ENCODE assay signal across 9 cellular contexts in the genomic region with DNA sequence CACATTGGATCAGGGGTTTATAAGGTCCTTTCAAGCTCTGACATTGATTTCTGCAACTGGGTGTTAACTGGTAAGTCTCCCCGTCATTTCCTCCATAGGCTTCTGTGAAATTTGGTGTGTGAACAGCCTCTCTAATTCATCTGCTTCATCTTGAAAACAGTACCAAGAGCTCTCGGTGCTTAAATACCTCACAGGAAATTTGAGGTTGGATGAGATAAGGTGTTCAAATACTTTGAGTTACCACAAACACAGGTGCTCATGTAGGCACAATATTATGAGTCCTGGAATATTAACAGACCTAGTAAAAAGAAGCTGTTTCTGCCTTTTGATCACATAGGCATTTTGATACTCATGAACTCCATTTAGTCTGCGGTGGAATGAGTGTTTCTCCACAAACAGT.
DNase-seq lines count a peak whose midpoint lies in the region; ATAC-seq lines count a peak whose summit lies in the region.
"Had no signal": no experiment of that assay in that cellular context is flagged by ENCODE, and none has a peak within 500 bp of the region (broad histone marks: within the 10 kb centered on the region; RNA-seq: fewer than 3 reads in every experiment).

No MANE protein-coding gene starts in this region.

- H3K4me1 Mint-ChIP-seq in activated T-cell treated with anti-CD3 and anti-CD28 coated beads, Interleukin-2, amount 50 U/mL, for 24 hours (ENCODE audit: low read depth), result peaks cover 86% of the 10 kb centered on the region
- peaks cover 73% of the 10 kb centered on the region for H3K4me1 Mint-ChIP-seq in T-helper 1 cell treated with Interleukin-12 subunit alpha and Interleukin-12 subunit beta and Interleukin-4 antibody, amounts not matched to agents 30 μg/mL and 1 μg/mL, for 36 hours (ENCODE audit: low read depth)
- peaks cover 33% of the 10 kb centered on the region for H3K4me1 Mint-ChIP-seq in stimulated activated memory B cell treated with anti-CD40 and anti-IgM and Interleukin-4, amounts not matched to agents 10 μg/mL and 1 μg/mL and 100 μg/mL, for 72 hours

- peak; percentile 79 for ATAC-seq in HG02798 (IDR thresholded peaks at IDR 0.05; ENCODE audit: poor library complexity, unreplicated experiment)
- ATAC-seq in stimulated activated memory B cell treated with anti-CD40 and anti-IgM and Interleukin-4, amounts not matched to agents 10 μg/mL and 1 μg/mL and 100 μg/mL, for 72 hours, result peak; percentile 74
- ATAC-seq in left ventricle myocardium superior, result no peak

- peaks cover 52% of the 10 kb centered on the region for H3K36me3 Mint-ChIP-seq in activated T-cell treated with anti-CD3 and anti-CD28 coated beads, Interleukin-2, amount 50 U/mL, for 24 hours (ENCODE audit: low read depth)
- peaks cover 37% of the 10 kb centered on the region for H3K36me3 Mint-ChIP-seq in T-helper 1 cell treated with Interleukin-12 subunit alpha and Interleukin-12 subunit beta and Interleukin-4 antibody, amounts not matched to agents 30 μg/mL and 1 μg/mL, for 36 hours (ENCODE audit: low read depth)
- peaks cover 6% of the 10 kb centered on the region for H3K36me3 Mint-ChIP-seq in stimulated activated memory B cell treated with anti-CD40 and anti-IgM and Interleukin-4, amounts not matched to agents 10 μg/mL and 1 μg/mL and 100 μg/mL, for 72 hours

- H3K4me3 Mint-ChIP-seq in activated T-cell treated with anti-CD3 and anti-CD28 coated beads, Interleukin-2, amount 50 U/mL, for 24 hours, result peak overlapping the region; percentile 6
- H3K4me3 Mint-ChIP-seq in T-helper 1 cell treated with Interleukin-12 subunit alpha and Interleukin-12 subunit beta and Interleukin-4 antibody, amounts not matched to agents 30 μg/mL and 1 μg/mL, for 36 hours, result peak overlapping the region; percentile 39
- H3K4me3 Mint-ChIP-seq in stimulated activated memory B cell treated with anti-CD40 and anti-IgM and Interleukin-4, amounts not matched to agents 10 μg/mL and 1 μg/mL and 100 μg/mL, for 72 hours, result no peak overlapping the region

- intact Hi-C loops in left ventricle myocardium superior (cut with micrococcal nuclease), result no loop called here

- H3K27me3 Mint-ChIP-seq in activated T-cell treated with anti-CD3 and anti-CD28 coated beads, Interleukin-2, amount 50 U/mL, for 24 hours, result no peaks in the 10 kb centered on the region
- no peaks in the 10 kb centered on the region for H3K27me3 Mint-ChIP-seq in T-helper 1 cell treated with Interleukin-12 subunit alpha and Interleukin-12 subunit beta and Interleukin-4 antibody, amounts not matched to agents 30 μg/mL and 1 μg/mL, for 36 hours (ENCODE audit: low read depth)
- no peaks in the 10 kb centered on the region for H3K27me3 Mint-ChIP-seq in stimulated activated memory B cell treated with anti-CD40 and anti-IgM and Interleukin-4, amounts not matched to agents 10 μg/mL and 1 μg/mL and 100 μg/mL, for 72 hours

- DNase-seq in activated T-cell treated with anti-CD3 and anti-CD28 coated beads, Interleukin-2, amount 50 U/mL, for 24 hours, result no peak
- DNase-seq in activated T-cell treated with anti-CD3 and anti-CD28 coated beads, Interleukin-2, amount 50 U/mL, for 1 hour, result no peak
- no peak for DNase-seq in NCI-H2081 (lab: John Stamatoyannopoulos, UW)
- DNase-seq in NCI-H774 (lab: John Stamatoyannopoulos, UW), result no peak
- DNase-seq in left ventricle myocardium superior, result no peak
- DNase-seq: AML-193 had no signal

- peak overlapping the region; percentile 100 for H3K27ac Mint-ChIP-seq in activated T-cell treated with anti-CD3 and anti-CD28 coated beads, Interleukin-2, amount 50 U/mL, for 24 hours
- H3K27ac Mint-ChIP-seq in T-helper 1 cell treated with Interleukin-12 subunit alpha and Interleukin-12 subunit beta and Interleukin-4 antibody, amounts not matched to agents 30 μg/mL and 1 μg/mL, for 36 hours, result peak overlapping the region; percentile 93
- H3K27ac Mint-ChIP-seq in stimulated activated memory B cell treated with anti-CD40 and anti-IgM and Interleukin-4, amounts not matched to agents 10 μg/mL and 1 μg/mL and 100 μg/mL, for 72 hours, result no peak overlapping the region

- H3K9me3 Mint-ChIP-seq in activated T-cell treated with anti-CD3 and anti-CD28 coated beads, Interleukin-2, amount 50 U/mL, for 24 hours, result peaks cover 21% of the 10 kb centered on the region
- peaks cover 18% of the 10 kb centered on the region for H3K9me3 Mint-ChIP-seq in T-helper 1 cell treated with Interleukin-12 subunit alpha and Interleukin-12 subunit beta and Interleukin-4 antibody, amounts not matched to agents 30 μg/mL and 1 μg/mL, for 36 hours
- H3K9me3 Mint-ChIP-seq in stimulated activated memory B cell treated with anti-CD40 and anti-IgM and Interleukin-4, amounts not matched to agents 10 μg/mL and 1 μg/mL and 100 μg/mL, for 72 hours, result peaks cover 9% of the 10 kb centered on the region
